Comparison of ENCODE assay signal across 8 cellular contexts in genomic region chr11:45147017-45147728, GRCh38. TPM values are rescaled to one million over a fixed set of nuclear protein-coding genes. Genes with fewer than 3 reads are reported as not detected.
DNase-seq lines count a peak whose midpoint lies in the region; ATAC-seq, FAIRE-seq and TF ChIP-seq lines count a peak whose summit lies in the region.

No MANE protein-coding gene starts in this region.

- FAIRE-seq in keratinocyte (lab: Jason Lieb, UNC): no peak

- peaks cover 11% of the 10 kb centered on the region for H3K27me3 ChIP-seq in keratinocyte (ENCODE audit: control insufficient read depth, extremely low read depth, insufficient read depth, low read length)

- peak; percentile 75 to 82 for DNase-seq in AML-193 (lab: John Stamatoyannopoulos, UW)
- DNase-seq in GM19238 (ENCODE audit: insufficient read length, low spot score): peak; percentile 98
- peak; percentile 88 for DNase-seq in NCI-H460 (ENCODE audit: extremely low read depth, low read depth)
- DNase-seq in activated CD4-positive, alpha-beta T cell treated with anti-CD3 and anti-CD28 coated beads for 1 hour: peak; percentile 86
- peak; percentile 38 to 73 for DNase-seq in cerebellar nuclear complex (lab: John Stamatoyannopoulos, UW)
- peak; percentile 58 for DNase-seq in keratinocyte (ENCODE audit: low read depth, low spot score)
- DNase-seq in stimulated activated CD4-positive, alpha-beta T cell treated with anti-CD3 and anti-CD28 coated beads, Interleukin-12 subunit alpha, Interleukin-12 subunit beta, amount 100 ng/mL, for 4 hours: peak; percentile 92

- H3K36me3 ChIP-seq in keratinocyte (ENCODE audit: control insufficient read depth in 2 of 2, extremely low read depth in 1 of 2, insufficient read depth in 2 of 2, low read length in 2 of 2): no peaks in the 10 kb centered on the region

- H2AFZ ChIP-seq in keratinocyte (ENCODE audit: control insufficient read depth, low read length): peak overlapping the region; percentile 94

- no peaks in the 10 kb centered on the region for H3K79me2 ChIP-seq in keratinocyte (ENCODE audit: control insufficient read depth, insufficient read depth, low read length)

- peak overlapping the region; percentile 70 to 86 (median 83) for H3K4me3 ChIP-seq in keratinocyte (ENCODE audit: control insufficient read depth in 2 of 3, extremely low read depth in 1 of 3, insufficient read depth in 2 of 3, low read depth in 1 of 3, low read length in 3 of 3)

- peak overlapping the region; percentile 80 for H3K9ac ChIP-seq in keratinocyte (ENCODE audit: control insufficient read depth, extremely low read depth, insufficient read depth, low read length)

- no peak for TF ChIP-seq CTCF in keratinocyte (optimal IDR thresholded peaks at IDR 0.05 in 1 of 3, IDR thresholded peaks at IDR 0.05 in 1 of 3, conservative IDR thresholded peaks at IDR 0.05 in 1 of 3; ENCODE audit: extremely low read depth in 1 of 3, insufficient read depth in 2 of 3, low read length in 3 of 3)

- no peaks in the 10 kb centered on the region for H4K20me1 ChIP-seq in keratinocyte (ENCODE audit: control insufficient read depth, extremely low read depth, insufficient read depth, low read length)

- peak overlapping the region; percentile 97 for H3K4me2 ChIP-seq in keratinocyte (ENCODE audit: control insufficient read depth, extremely low read depth, insufficient read depth, low read depth, low read length)

- H3K9me3 ChIP-seq in keratinocyte (ENCODE audit: control insufficient read depth, low read depth, low read length): no peaks in the 10 kb centered on the region

- peak; percentile 99 for ATAC-seq in HG03432 (IDR thresholded peaks at IDR 0.05; ENCODE audit: unreplicated experiment)

- no peaks in the 10 kb centered on the region for H3K9me1 ChIP-seq in keratinocyte (ENCODE audit: control insufficient read depth, extremely low read depth, insufficient read depth, low read length)

- H3K27ac ChIP-seq in keratinocyte (ENCODE audit: control insufficient read depth, insufficient read depth, low read length): peak overlapping the region; percentile 25

- dilution Hi-C loops in keratinocyte (cut with MboI; ENCODE audit: extremely low pct_ligation_motif_present, low sequenced_read_pairs): no loop called here

- H3K4me1 ChIP-seq in keratinocyte (ENCODE audit: control insufficient read depth, extremely low read depth, insufficient read depth, low read length): peaks cover 14% of the 10 kb centered on the region

RNA-seq across cellular contexts. Expression of gene PRDM11, which starts 0.7 kb away (rescaled TPM):
- 1.0 and 1.5 TPM in 2 replicates for total RNA-seq in NCI-H460 (2014; rRNA removed; shearing (Covaris generic))
- 0.60 and 1.5 TPM in 2 replicates for polyA plus RNA-seq in NCI-H460 (2014; cell fraction: nucleus; rRNA removed)
- 2.1 to 2.7 TPM (median 2.5 TPM) in 3 replicates for polyA plus RNA-seq in keratinocyte
- polyA plus RNA-seq in keratinocyte (2011; ENCODE audit: low read depth): 0.79 TPM
- polyA plus RNA-seq in keratinocyte (2011; cell fraction: cytosol; rRNA removed): 1.6 and 2.6 TPM in 2 replicates
- polyA plus RNA-seq in keratinocyte (2011; cell fraction: nucleus; rRNA removed): 2.6 and 3.9 TPM in 2 replicates
- 1.7 and 2.4 TPM in 2 replicates for polyA plus RNA-seq in keratinocyte (2012; ENCODE audit: low replicate concordance)
- 2.3 to 5.2 TPM (median 3.2 TPM) in 3 replicates for polyA minus RNA-seq in keratinocyte
- 7.5 TPM for polyA minus RNA-seq in keratinocyte (2011; cell fraction: cytosol; rRNA and poly(A)+ RNA removed)
- polyA minus RNA-seq in keratinocyte (2011; cell fraction: nucleus; rRNA and poly(A)+ RNA removed): 2.9 and 3.2 TPM in 2 replicates

Comparison
In these comparisons a context has a peak if more than half of its experiments do, and no peak if none do; other contexts are left out.
1. Peak in every context shown above with its lines: DNase-seq, ATAC-seq, H3K4me3 ChIP-seq and H3K27ac ChIP-seq.